15 cellular contexts compared by ENCODE assay signal in genomic region chr3:172148269-172148668, GRCh38.
DNase-seq lines count a peak whose midpoint lies in the region; ATAC-seq, FAIRE-seq and TF ChIP-seq lines count a peak whose summit lies in the region.
"Had no signal": no experiment of that assay in that cellular context is flagged by ENCODE, and none has a peak within 500 bp of the region (broad histone marks: within the 10 kb centered on the region; RNA-seq: fewer than 3 reads in every experiment).

No MANE protein-coding gene starts in this region.

- no peak for TF ChIP-seq POLR2A in endothelial cell of umbilical vein (IDR thresholded peaks at IDR 0.05; ENCODE audit: low read depth, low read length)

- POLR2A ChIA-PET in OCI-LY7 (lab: Charles Lee) (interaction anchor here (0.7 to 1.1 kb wide), 4 partner anchors 9 to 105 kb away, joined by 3 to 5 read pairs (median 4); no protein-coding TSS in a partner anchor), endothelial cell of umbilical vein (lab: Charles Lee) (interaction anchor here (1.5 kb wide), 1 partner anchor 8 kb away, joined by 5 read pairs; no protein-coding TSS in a partner anchor)
- POLR2A ChIA-PET in activated CD8-positive, alpha-beta T cell treated with anti-CD3 and anti-CD28 coated beads, Interleukin-2, amount 10 ng/mL, durations not matched to agents 7 days and 5 days (lab: Charles Lee), result no interaction called here

- H3K9me1 ChIP-seq in endothelial cell of umbilical vein (replicated peaks; ENCODE audit: control insufficient read depth, extremely low read depth, insufficient read depth, low read length), result no peaks in the 10 kb centered on the region

- peak overlapping the region; percentile 13; the same call in 1 of the 2 replicates for H3K4me2 ChIP-seq in OCI-LY7 (ENCODE audit: low read length)
- peak overlapping the region; percentile 90 for H3K4me2 ChIP-seq in endothelial cell of umbilical vein (ENCODE audit: insufficient read depth, low read length)
- peak overlapping the region; percentile 19 for H3K4me2 ChIP-seq in smooth muscle cell

- no peak overlapping the region for H2AFZ ChIP-seq in OCI-LY7 (ENCODE audit: low read length)
- no peak overlapping the region for H2AFZ ChIP-seq in endothelial cell of umbilical vein (ENCODE audit: low read depth, low read length)
- no peak overlapping the region for H2AFZ ChIP-seq in smooth muscle cell (ENCODE audit: low read depth)

- no TSS peak for BruUV-seq in OCI-LY7 (replicated peaks; lab: Mats Ljungman, UMichigan)
- BruUV-seq in endothelial cell of umbilical vein (replicated peaks; lab: Mats Ljungman, UMichigan), result no TSS peak

- H3K27me3 ChIP-seq in endothelial cell of umbilical vein (ENCODE audit: control insufficient read depth in 2 of 2, insufficient read depth in 2 of 2, low read length in 2 of 2), result no peaks in the 10 kb centered on the region
- H3K27me3 ChIP-seq in smooth muscle cell (ENCODE audit: low read depth), result no peaks in the 10 kb centered on the region
- no peaks in the 10 kb centered on the region for H3K27me3 ChIP-seq in H7 (ENCODE audit: control insufficient read depth, insufficient read depth, low read length)
- H3K27me3 ChIP-seq: tibial nerve had no signal

- H3K36me3 Mint-ChIP-seq in activated CD8-positive, alpha-beta T cell treated with anti-CD3 and anti-CD28 coated beads, Interleukin-2, amount 10 ng/mL, durations not matched to agents 7 days and 5 days (ENCODE audit: low read depth), result peaks cover 3% of the 10 kb centered on the region
- H3K36me3 Mint-ChIP-seq: activated naive CD4-positive, alpha-beta T cell treated with anti-CD3 and anti-CD28 coated beads, Interleukin-2, amount 10 ng/mL, durations not matched to agents 7 days and 5 days had no signal

- H3K27ac ChIP-seq in OCI-LY7 (ENCODE audit: low read depth, low read length, poor library complexity, severe bottlenecking) (no peak overlapping the region), endothelial cell of umbilical vein (ENCODE audit: insufficient read depth, low read depth, low read length) (peak overlapping the region; percentile 94), smooth muscle cell (ENCODE audit: low read depth) (peak overlapping the region; percentile 74)
- H3K27ac ChIP-seq: tibial nerve had no signal

- no peak overlapping the region for H3K27ac Mint-ChIP-seq in activated CD8-positive, alpha-beta T cell treated with anti-CD3 and anti-CD28 coated beads, Interleukin-2, amount 10 ng/mL, durations not matched to agents 7 days and 5 days
- H3K27ac Mint-ChIP-seq: activated naive CD4-positive, alpha-beta T cell treated with anti-CD3 and anti-CD28 coated beads, Interleukin-2, amount 10 ng/mL, durations not matched to agents 7 days and 5 days had no signal

- no peaks in the 10 kb centered on the region for H4K20me1 ChIP-seq in OCI-LY7 (ENCODE audit: insufficient read depth, low read length)
- no peaks in the 10 kb centered on the region for H4K20me1 ChIP-seq in endothelial cell of umbilical vein (replicated peaks; ENCODE audit: control insufficient read depth, extremely low read depth, insufficient read depth, low read length)
- peaks cover 73% of the 10 kb centered on the region for H4K20me1 ChIP-seq in smooth muscle cell (ENCODE audit: low read depth)

- CTCF ChIA-PET in OCI-LY7 (lab: Charles Lee; ENCODE audit: unreplicated experiment) (no interaction called here), endothelial cell of umbilical vein (lab: Charles Lee) (interaction anchor here (1.1 to 2.3 kb wide), 3 partner anchors 8 to 14 kb away, joined by 5 to 7 read pairs (median 6); no protein-coding TSS in a partner anchor)
- CTCF ChIA-PET in activated CD8-positive, alpha-beta T cell treated with anti-CD3 and anti-CD28 coated beads, Interleukin-2, amount 10 ng/mL, durations not matched to agents 7 days and 5 days (lab: Charles Lee), result no interaction called here

- no peak overlapping the region for H3K4me3 ChIP-seq in OCI-LY7 (ENCODE audit: low read depth, low read length, poor library complexity, severe bottlenecking)
- peak overlapping the region in 1 of 3 experiments; percentile 34 for H3K4me3 ChIP-seq in endothelial cell of umbilical vein (replicated peaks in 1 of 3; ENCODE audit: insufficient read depth in 1 of 3, low read depth in 1 of 3, low read length in 3 of 3)
- no peak overlapping the region for H3K4me3 ChIP-seq in smooth muscle cell
- H3K4me3 ChIP-seq in H7 (ENCODE audit: insufficient read depth, low read depth, low read length), result no peak overlapping the region
- H3K4me3 ChIP-seq: tibial nerve had no signal

- peaks cover 24% of the 10 kb centered on the region for H3K4me1 Mint-ChIP-seq in activated CD8-positive, alpha-beta T cell treated with anti-CD3 and anti-CD28 coated beads, Interleukin-2, amount 10 ng/mL, durations not matched to agents 7 days and 5 days (ENCODE audit: low read depth)

- H3K9me3 ChIP-seq in OCI-LY7 (ENCODE audit: low read length) (no peaks in the 10 kb centered on the region; the same call in 1 of the 2 replicates), endothelial cell of umbilical vein (replicated peaks; ENCODE audit: control insufficient read depth, insufficient read depth, low read length) (no peaks in the 10 kb centered on the region), smooth muscle cell (replicated peaks; ENCODE audit: low read depth) (no peaks in the 10 kb centered on the region)
- H3K9me3 ChIP-seq: tibial nerve had no signal

- no peaks in the 10 kb centered on the region for H3K27me3 Mint-ChIP-seq in activated CD8-positive, alpha-beta T cell treated with anti-CD3 and anti-CD28 coated beads, Interleukin-2, amount 10 ng/mL, durations not matched to agents 7 days and 5 days (ENCODE audit: low read depth)
- H3K27me3 Mint-ChIP-seq: activated naive CD4-positive, alpha-beta T cell treated with anti-CD3 and anti-CD28 coated beads, Interleukin-2, amount 10 ng/mL, durations not matched to agents 7 days and 5 days had no signal

- peak; percentile 38 for FAIRE-seq in endothelial cell of umbilical vein (lab: Jason Lieb, UNC)
- FAIRE-seq: keratinocyte, small intestine had no signal

- H3K9me3 Mint-ChIP-seq in activated CD8-positive, alpha-beta T cell treated with anti-CD3 and anti-CD28 coated beads, Interleukin-2, amount 10 ng/mL, durations not matched to agents 7 days and 5 days (ENCODE audit: insufficient read depth), result no peaks in the 10 kb centered on the region
- H3K9me3 Mint-ChIP-seq: activated naive CD4-positive, alpha-beta T cell treated with anti-CD3 and anti-CD28 coated beads, Interleukin-2, amount 10 ng/mL, durations not matched to agents 7 days and 5 days had no signal

- H3K9me2 ChIP-seq in OCI-LY7 (ENCODE audit: insufficient read depth, low read length), result no peaks in the 10 kb centered on the region

- H3K4me1 ChIP-seq in OCI-LY7 (ENCODE audit: insufficient read depth, low read length, poor library complexity, severe bottlenecking) (peaks cover 41% of the 10 kb centered on the region), endothelial cell of umbilical vein (ENCODE audit: control insufficient read depth, extremely low read depth, insufficient read depth, low read length) (peaks cover 77% of the 10 kb centered on the region), smooth muscle cell (ENCODE audit: low read depth) (peaks cover 42% of the 10 kb centered on the region)

- peak overlapping the region; percentile 79 for H3K9ac ChIP-seq in endothelial cell of umbilical vein (replicated peaks; ENCODE audit: extremely low read depth, insufficient read depth, low read length)
- no peak overlapping the region for H3K9ac ChIP-seq in smooth muscle cell (ENCODE audit: low read depth)

- dilution Hi-C loops in endothelial cell of umbilical vein (cut with MboI; ENCODE audit: extremely low pct_ligation_motif_present, low sequenced_read_pairs), result no loop called here

- no peak for ATAC-seq in activated CD8-positive, alpha-beta T cell treated with anti-CD3 and anti-CD28 coated beads, Interleukin-2, amount 10 ng/mL, durations not matched to agents 7 days and 5 days

- TF ChIP-seq CTCF in OCI-LY7 (conservative IDR thresholded peaks at IDR 0.05; ENCODE audit: low read length), result no peak
- no peak for TF ChIP-seq CTCF in endothelial cell of umbilical vein (IDR thresholded peaks at IDR 0.05; ENCODE audit: extremely low read depth in 1 of 2, insufficient read depth in 1 of 2, low read depth in 1 of 2, low read length in 2 of 2)
- TF ChIP-seq CTCF in smooth muscle cell (IDR thresholded peaks at IDR 0.05; ENCODE audit: borderline replicate concordance, insufficient read depth, poor library complexity, severe bottlenecking), result no peak

- WGBS in smooth muscle cell (ENCODE audit: low lambda C conversion rate), result 88% methylated on average over 3 of the region's 3 CpGs

- intact Hi-C loops in OCI-LY7 (cut with micrococcal nuclease; ENCODE audit: unreplicated experiment), result no loop called here
- intact Hi-C loops in endothelial cell of umbilical vein (cut with micrococcal nuclease), result no loop called here

- DNase-seq in SKM-1 treated with dmso at 0.1 percent for 144 hours (lab: John Stamatoyannopoulos, UW; ENCODE audit: unreplicated experiment) (peak; percentile 14), SKM-1 (lab: John Stamatoyannopoulos, UW; ENCODE audit: unreplicated experiment) (no peak), OCI-LY7 (ENCODE audit: low spot score) (no peak), endothelial cell of umbilical vein (ENCODE audit: low read depth, low spot score) (peak; percentile 55), smooth muscle cell (lab: John Stamatoyannopoulos, UW; ENCODE audit: unreplicated experiment) (no peak), H7 (no peak), NCI-H187 (lab: John Stamatoyannopoulos, UW) (no peak)
- no peak for DNase-seq in activated CD8-positive, alpha-beta T cell treated with anti-CD3 and anti-CD28 coated beads, Interleukin-2, amount 10 ng/mL, durations not matched to agents 7 days and 5 days
- DNase-seq: ACHN; activated naive CD4-positive, alpha-beta T cell treated with anti-CD3 and anti-CD28 coated beads, Interleukin-2, amount 10 ng/mL, durations not matched to agents 7 days and 5 days; NCI-H1694; NCI-H82 had no signal

- H3K4me3 Mint-ChIP-seq in activated CD8-positive, alpha-beta T cell treated with anti-CD3 and anti-CD28 coated beads, Interleukin-2, amount 10 ng/mL, durations not matched to agents 7 days and 5 days, result no peak overlapping the region
- H3K4me3 Mint-ChIP-seq: activated naive CD4-positive, alpha-beta T cell treated with anti-CD3 and anti-CD28 coated beads, Interleukin-2, amount 10 ng/mL, durations not matched to agents 7 days and 5 days had no signal

- no peaks in the 10 kb centered on the region for H3K79me2 ChIP-seq in OCI-LY7 (ENCODE audit: insufficient read depth, low read depth, low read length)
- peaks cover 74% of the 10 kb centered on the region for H3K79me2 ChIP-seq in endothelial cell of umbilical vein (ENCODE audit: control insufficient read depth, insufficient read depth, low read length)
- peaks cover 94% of the 10 kb centered on the region for H3K79me2 ChIP-seq in smooth muscle cell (ENCODE audit: low read depth)

- peaks cover 69% of the 10 kb centered on the region for H3F3A ChIP-seq in smooth muscle cell (ENCODE audit: low read depth)

- H3K36me3 ChIP-seq in OCI-LY7 (ENCODE audit: insufficient read depth, low read length) (no peaks in the 10 kb centered on the region), endothelial cell of umbilical vein (ENCODE audit: control insufficient read depth in 2 of 2, extremely low read depth in 1 of 2, insufficient read depth in 2 of 2, low read length in 2 of 2) (peaks cover 2 to 5% of the 10 kb centered on the region in 2 experiments), smooth muscle cell (ENCODE audit: low read depth) (no peaks in the 10 kb centered on the region), H7 (replicated peaks; ENCODE audit: control insufficient read depth, insufficient read depth, low read length) (no peaks in the 10 kb centered on the region)
- H3K36me3 ChIP-seq: tibial nerve had no signal

Comparison
In these comparisons a context has a peak if more than half of its experiments do, and no peak if none do; other contexts are left out.
1. DNase-seq: peak in SKM-1 treated with dmso at 0.1 percent for 144 hours (single experiment) and endothelial cell of umbilical vein (single experiment); none in SKM-1 (single experiment), OCI-LY7 (single experiment), smooth muscle cell (single experiment), H7 (single experiment), NCI-H187 (0 of 2) and activated CD8-positive, alpha-beta T cell treated with anti-CD3 and anti-CD28 coated beads, Interleukin-2, amount 10 ng/mL, durations not matched to agents 7 days and 5 days (single experiment).
2. H3K4me2 ChIP-seq: peak in every context shown above with its lines; median percentile 90 in endothelial cell of umbilical vein; 19 in smooth muscle cell; 13 in OCI-LY7.